In the genomic region with DNA sequence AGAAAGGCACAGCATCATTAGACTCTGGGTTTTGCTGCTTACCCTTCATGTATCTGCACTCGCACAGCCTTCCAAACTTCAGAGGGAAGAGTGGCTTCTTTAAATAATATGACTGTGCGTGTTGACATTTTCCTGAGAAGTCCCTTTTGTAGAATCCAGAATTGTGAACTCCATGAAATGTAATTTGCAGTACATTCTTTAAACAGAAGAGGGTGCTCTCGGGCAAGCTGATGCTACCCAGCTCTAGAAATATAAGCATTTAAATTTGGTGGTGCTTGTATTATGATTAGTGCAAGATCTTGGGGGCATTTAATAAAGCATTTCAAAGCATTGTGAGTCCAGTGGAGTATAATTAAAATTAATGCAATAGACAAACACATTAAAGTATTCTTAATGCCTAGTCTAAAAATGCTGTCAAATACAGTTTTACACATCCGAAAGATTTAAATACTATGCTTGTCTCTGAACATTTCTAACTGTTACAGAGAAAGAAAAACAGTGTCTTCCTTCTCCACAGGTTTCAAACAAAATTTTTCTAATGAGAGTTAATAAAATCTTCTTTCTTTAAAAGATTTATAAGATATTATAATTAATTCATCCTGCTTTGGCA, we compare ENCODE assay signal across 8 cellular contexts. TPM values are rescaled to one million over a fixed set of nuclear protein-coding genes. Genes with fewer than 3 reads are reported as not detected.
A peak's percentile ranks its signal among the peaks of the same experiment; 100 is the strongest.
DNase-seq lines count a peak whose midpoint lies in the region; ATAC-seq, FAIRE-seq and TF ChIP-seq lines count a peak whose summit lies in the region.

No MANE protein-coding gene starts in this region.

- TF ChIP-seq CTCF in BE2C (IDR thresholded peaks at IDR 0.05; ENCODE audit: low read depth, low read length) (peak; percentile 62), keratinocyte (optimal IDR thresholded peaks at IDR 0.05 in 1 of 3, IDR thresholded peaks at IDR 0.05 in 1 of 3, conservative IDR thresholded peaks at IDR 0.05 in 1 of 3; ENCODE audit: extremely low read depth in 1 of 3, insufficient read depth in 2 of 3, low read length in 3 of 3) (peak in 2 of 3 experiments; percentile 50 to 56), vagina (IDR thresholded peaks at IDR 0.05) (peak in 2 of 3 experiments; percentile 32 to 39)

- H3K4me2 ChIP-seq in keratinocyte (ENCODE audit: control insufficient read depth, extremely low read depth, insufficient read depth, low read depth, low read length) = no peak overlapping the region

- H3K9me3 ChIP-seq in BE2C (no peaks in the 10 kb centered on the region), keratinocyte (ENCODE audit: control insufficient read depth, low read depth, low read length) (no peaks in the 10 kb centered on the region), vagina (no peaks in the 10 kb centered on the region)

- H3K36me3 ChIP-seq in BE2C = no peaks in the 10 kb centered on the region
- H3K36me3 ChIP-seq in keratinocyte (ENCODE audit: control insufficient read depth in 2 of 2, extremely low read depth in 1 of 2, insufficient read depth in 2 of 2, low read length in 2 of 2) = no peaks in the 10 kb centered on the region
- H3K36me3 ChIP-seq in vagina = peaks cover 0 to 15% of the 10 kb centered on the region in 2 donors

- no peak overlapping the region for H3K27ac ChIP-seq in keratinocyte (ENCODE audit: control insufficient read depth, insufficient read depth, low read length)
- H3K27ac ChIP-seq in vagina = no peak overlapping the region

- H3K4me3 ChIP-seq in BE2C (ENCODE audit: low read depth, low read length) (no peak overlapping the region), keratinocyte (ENCODE audit: control insufficient read depth in 2 of 3, extremely low read depth in 1 of 3, insufficient read depth in 2 of 3, low read depth in 1 of 3, low read length in 3 of 3) (no peak overlapping the region), vagina (no peak overlapping the region)

- H3K79me2 ChIP-seq in keratinocyte (ENCODE audit: control insufficient read depth, insufficient read depth, low read length) = no peaks in the 10 kb centered on the region

- H3K9me1 ChIP-seq in keratinocyte (ENCODE audit: control insufficient read depth, extremely low read depth, insufficient read depth, low read length) = no peaks in the 10 kb centered on the region

- H2AFZ ChIP-seq in keratinocyte (ENCODE audit: control insufficient read depth, low read length) = no peak overlapping the region

- peak; percentile 26 for FAIRE-seq in keratinocyte (lab: Jason Lieb, UNC)

- H3K9ac ChIP-seq in keratinocyte (ENCODE audit: control insufficient read depth, extremely low read depth, insufficient read depth, low read length) = no peak overlapping the region

- TF ChIP-seq POLR2A in vagina (IDR thresholded peaks at IDR 0.05) = no peak

- H3K27me3 ChIP-seq in BE2C (no peaks in the 10 kb centered on the region), keratinocyte (ENCODE audit: control insufficient read depth, extremely low read depth, insufficient read depth, low read length) (no peaks in the 10 kb centered on the region), vagina (no peaks in the 10 kb centered on the region)

- H3K4me1 ChIP-seq in BE2C = no peaks in the 10 kb centered on the region
- no peaks in the 10 kb centered on the region for H3K4me1 ChIP-seq in keratinocyte (ENCODE audit: control insufficient read depth, extremely low read depth, insufficient read depth, low read length)
- no peaks in the 10 kb centered on the region for H3K4me1 ChIP-seq in vagina

- DNase-seq in BE2C (no peak), NCI-H2081 treated with DMSO at 0.1 percent for 48 hours (lab: John Stamatoyannopoulos, UW) (peak; percentile 6), amniotic stem cell (lab: John Stamatoyannopoulos, UW) (peak; percentile 15), keratinocyte (ENCODE audit: low read depth, low spot score) (no peak), vagina (ENCODE audit: extremely low spot score in 2 of 2) (no peak)
- no peak for DNase-seq in stimulated activated CD4-positive, alpha-beta T cell treated with anti-CD3 and anti-CD28 coated beads, Interleukin-2, amount 100 ng/mL, for 24 hours
- DNase-seq in activated CD4-positive, alpha-beta T cell treated with anti-CD3 and anti-CD28 coated beads for 48 hours = no peak

- no peaks in the 10 kb centered on the region for H4K20me1 ChIP-seq in keratinocyte (ENCODE audit: control insufficient read depth, extremely low read depth, insufficient read depth, low read length)

- peak; percentile 50 for ATAC-seq in GM18868 (IDR thresholded peaks at IDR 0.05; ENCODE audit: unreplicated experiment)

- dilution Hi-C loops in keratinocyte (cut with MboI; ENCODE audit: extremely low pct_ligation_motif_present, low sequenced_read_pairs) = no loop called here

- intact Hi-C loops in vagina (cut with DNase I) = no loop called here

RNA-seq across cellular contexts. Expression of a gene that starts 17.3 kb away (rescaled TPM):
- not detected for polyA plus RNA-seq in BE2C (2012; ENCODE audit: insufficient read depth, insufficient read length, low read depth)
- polyA plus RNA-seq in keratinocyte = not detected in 3 replicates
- polyA plus RNA-seq in keratinocyte (2011; ENCODE audit: low read depth) = not detected
- polyA plus RNA-seq in keratinocyte (2011; cell fraction: cytosol; rRNA removed) = not detected in 2 replicates
- not detected in 2 replicates for polyA plus RNA-seq in keratinocyte (2011; cell fraction: nucleus; rRNA removed)
- polyA plus RNA-seq in keratinocyte (2012; ENCODE audit: low replicate concordance) = not detected in 2 replicates
- not detected in 3 replicates for polyA minus RNA-seq in keratinocyte
- polyA minus RNA-seq in keratinocyte (2011; cell fraction: cytosol; rRNA and poly(A)+ RNA removed) = not detected
- polyA minus RNA-seq in keratinocyte (2011; cell fraction: nucleus; rRNA and poly(A)+ RNA removed) = not detected in 2 replicates
- total RNA-seq in vagina = 12.8 TPM

Comparison
In these comparisons a context has a peak if more than half of its experiments do, and no peak if none do; other contexts are left out.
1. DNase-seq: peak in NCI-H2081 treated with DMSO at 0.1 percent for 48 hours (single experiment) and amniotic stem cell (single experiment); none in BE2C (single experiment), keratinocyte (single experiment), vagina (0 of 2), stimulated activated CD4-positive, alpha-beta T cell treated with anti-CD3 and anti-CD28 coated beads, Interleukin-2, amount 100 ng/mL, for 24 hours (0 of 2) and activated CD4-positive, alpha-beta T cell treated with anti-CD3 and anti-CD28 coated beads for 48 hours (single experiment).
2. Peak in every context shown above with its lines, with median percentiles within 50 percentile points of each other: CTCF ChIP-seq.